In genomic region chr2:186486651-186487647, GRCh38 we compare ENCODE assay signal across 8 cellular contexts. TPM values are rescaled to one million over a fixed set of nuclear protein-coding genes. Genes with fewer than 3 reads are reported as not detected.
A peak's percentile ranks its signal among the peaks of the same experiment; 100 is the strongest.
DNase-seq lines count a peak whose midpoint lies in the region; ATAC-seq and TF ChIP-seq lines count a peak whose summit lies in the region.

No MANE protein-coding gene starts in this region.

- 2% methylated on average over 31 of the region's 31 CpGs for WGBS in prostate gland

- ATAC-seq in foreskin keratinocyte = no peak
- ATAC-seq in GM21367 (IDR thresholded peaks at IDR 0.05; ENCODE audit: unreplicated experiment) = no peak

- H3K27me3 ChIP-seq in WERI-Rb-1 (ENCODE audit: insufficient read depth, low read depth, severe bottlenecking) = no peaks in the 10 kb centered on the region
- no peaks in the 10 kb centered on the region for H3K27me3 ChIP-seq in foreskin keratinocyte
- no peaks in the 10 kb centered on the region for H3K27me3 ChIP-seq in prostate gland (replicated peaks; ENCODE audit: insufficient read depth)

- H3K36me3 ChIP-seq in WERI-Rb-1 (peaks cover 3% of the 10 kb centered on the region; the same call in 1 of the 2 replicates), prostate gland (no peaks in the 10 kb centered on the region)

- peak overlapping the region; percentile 100 for H3K4me3 ChIP-seq in WERI-Rb-1 (ENCODE audit: low read depth, low read length)
- peak overlapping the region; percentile 84 to 91 for H3K4me3 ChIP-seq in prostate gland

- no peak for TF ChIP-seq POLR2A in prostate gland (IDR thresholded peaks at IDR 0.05)

- H3K27ac ChIP-seq in WERI-Rb-1 (peak overlapping the region; percentile 88), foreskin keratinocyte (peak overlapping the region; percentile 71), prostate gland (peak overlapping the region; percentile 91 to 95)

- H3K9me3 ChIP-seq in WERI-Rb-1 (ENCODE audit: severe bottlenecking) (no peaks in the 10 kb centered on the region), prostate gland (no peaks in the 10 kb centered on the region)

- intact Hi-C loops in prostate gland (cut with DNase I) = loop anchor here (5.0 kb wide), 1 partner anchor 105 kb away; the partner anchor contains the start of gene ITGAV

- H3K4me1 ChIP-seq in foreskin keratinocyte (peaks cover 20% of the 10 kb centered on the region), prostate gland (replicated peaks) (no peaks in the 10 kb centered on the region)

- DNase-seq in COR-L47 (lab: John Stamatoyannopoulos, UW) = peak; percentile 9
- peak; percentile 58 for DNase-seq in HT-29 (ENCODE audit: low spot score)
- DNase-seq in WERI-Rb-1 = peak; percentile 7
- peak; percentile 23 to 39 for DNase-seq in foreskin keratinocyte
- DNase-seq in prostate gland (ENCODE audit: low spot score) = no peak
- no peak for DNase-seq in COLO668 (lab: John Stamatoyannopoulos, UW; ENCODE audit: unreplicated experiment)
- DNase-seq in activated CD8-positive, alpha-beta memory T cell treated with anti-CD3 and anti-CD28 coated beads, Interleukin-2, amount 50 U/mL, for 4 hours = no peak

- TF ChIP-seq CTCF in WERI-Rb-1 (IDR thresholded peaks at IDR 0.05; ENCODE audit: low read depth, low read length) = no peak
- TF ChIP-seq CTCF in foreskin keratinocyte (conservative IDR thresholded peaks at IDR 0.05) = no peak
- no peak for TF ChIP-seq CTCF in prostate gland (IDR thresholded peaks at IDR 0.05)

RNA-seq across cellular contexts. Expression of gene ZC3H15, which starts 0.9 kb away (rescaled TPM):
- total RNA-seq in HT-29 (2014; rRNA removed; shearing (Covaris generic)) = 41.6 and 47.6 TPM in 2 replicates
- total RNA-seq in foreskin keratinocyte (89.8 and 98.0 TPM in 2 replicates), prostate gland (10 to 100 TPM; 44.6 to 45.3 TPM)
- polyA plus RNA-seq in foreskin keratinocyte = 56.3 and 65.0 TPM in 2 replicates

Comparison
In these comparisons a context has a peak if more than half of its experiments do, and no peak if none do; other contexts are left out.
1. DNase-seq: peak in COR-L47 (single experiment), HT-29 (single experiment), WERI-Rb-1 (single experiment) and foreskin keratinocyte (2 of 2); none in prostate gland (single experiment), COLO668 (single experiment) and activated CD8-positive, alpha-beta memory T cell treated with anti-CD3 and anti-CD28 coated beads, Interleukin-2, amount 50 U/mL, for 4 hours (single experiment).
2. Peak in every context shown above with its lines, with median percentiles within 50 percentile points of each other: H3K27ac ChIP-seq.